In the genomic region with DNA sequence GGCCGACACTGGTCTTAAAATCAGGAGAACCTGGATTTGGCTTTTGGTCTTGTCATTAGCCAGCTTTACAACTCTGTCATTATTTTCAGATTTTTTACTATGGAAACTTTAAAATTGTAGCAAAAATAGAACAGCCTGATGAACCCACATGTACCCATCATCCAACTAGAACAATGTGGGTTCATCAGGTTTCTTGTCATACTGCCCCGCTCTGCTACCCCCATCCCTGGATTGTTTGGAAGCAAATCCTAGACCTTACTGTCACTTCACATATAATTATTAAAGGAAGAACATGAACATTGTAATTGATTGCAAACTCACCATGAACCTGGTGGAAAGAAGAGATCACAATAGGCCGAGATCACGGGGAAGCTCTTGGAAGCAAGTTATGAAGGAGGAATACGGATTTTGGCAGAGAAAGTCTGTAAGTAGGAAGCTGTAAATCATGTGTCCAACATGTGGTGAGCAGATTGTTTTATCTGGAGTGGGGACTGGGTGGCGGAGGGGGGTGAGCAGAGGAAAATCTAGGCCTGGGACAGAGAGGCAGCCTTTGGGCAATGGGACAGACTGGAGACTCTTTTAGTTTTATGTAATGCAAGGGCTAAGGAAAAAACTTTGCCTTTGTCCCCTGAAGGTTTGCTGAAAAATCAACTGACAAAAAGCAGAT, we compare ENCODE assay signal across 14 cellular contexts.
DNase-seq lines count a peak whose midpoint lies in the region; ATAC-seq, FAIRE-seq and TF ChIP-seq lines count a peak whose summit lies in the region.
"Had no signal": no experiment of that assay in that cellular context is flagged by ENCODE, and none has a peak within 500 bp of the region (broad histone marks: within the 10 kb centered on the region; RNA-seq: fewer than 3 reads in every experiment).

No MANE protein-coding gene starts in this region.

- 94% methylated on average over 6 of the region's 6 CpGs for whole genome bisulfite sequencing in thymus

- H3K36me3 ChIP-seq in kidney (ENCODE audit: control insufficient read depth in 1 of 2, insufficient read depth in 2 of 2, low read length in 2 of 2) (no peaks in the 10 kb centered on the region), thymus (ENCODE audit: control insufficient read depth, insufficient read depth) (no peaks in the 10 kb centered on the region)

- no peak for DNase-seq in activated T-cell treated with anti-CD3 and anti-CD28 coated beads, Interleukin-2, amount 50 U/mL, for 72 hours
- DNase-seq in activated T-cell treated with anti-CD3 and anti-CD28 coated beads for 4 hours (no peak), kidney (no peak), NCI-H146 treated with DMSO at 0.1 percent for 48 hours (lab: John Stamatoyannopoulos, UW; ENCODE audit: unreplicated experiment) (no peak), CD14-positive monocyte (ENCODE audit: low spot score) (no peak)
- no peak for DNase-seq in stimulated activated CD4-positive, alpha-beta T cell treated with anti-CD3 and anti-CD28 coated beads, Interleukin-2, amount 100 ng/mL, for 48 hours
- DNase-seq: activated CD8-positive, alpha-beta memory T cell treated with anti-CD3 and anti-CD28 coated beads for 24 hours; AML-193 had no signal

- FAIRE-seq in kidney (lab: Jason Lieb, UNC): no peak
- FAIRE-seq: GM12892, keratinocyte, RCC 7860 had no signal

- no peaks in the 10 kb centered on the region for H3K9me3 ChIP-seq in kidney (ENCODE audit: control insufficient read depth in 1 of 2, low read length in 2 of 2)
- no peaks in the 10 kb centered on the region for H3K9me3 ChIP-seq in thymus (ENCODE audit: control insufficient read depth)

- H3K4me3 ChIP-seq in kidney (ENCODE audit: low read length in 2 of 2) (no peak overlapping the region), thymus (ENCODE audit: low read length) (no peak overlapping the region)

- no peaks in the 10 kb centered on the region for H3K27me3 Mint-ChIP-seq in activated T-cell treated with anti-CD3 and anti-CD28 coated beads, Interleukin-2, amount 50 U/mL, for 72 hours (ENCODE audit: low read depth)
- no peaks in the 10 kb centered on the region for H3K27me3 Mint-ChIP-seq in brain
- peaks cover 0 to 4% (median 2%) of the 10 kb centered on the region in 3 donors for H3K27me3 Mint-ChIP-seq in CD14-positive monocyte (ENCODE audit: low read depth in 3 of 3)
- H3K27me3 Mint-ChIP-seq: stimulated activated memory B cell treated with anti-CD40 and anti-IgM and Interleukin-4, amounts not matched to agents 10 μg/mL and 1 μg/mL and 100 μg/mL, for 72 hours had no signal

- intact Hi-C loops in kidney (cut with DNase I) (no loop called here), CD14-positive monocyte (cut with micrococcal nuclease) (loop anchor here in 1 of 2 donors (5.0 kb wide), 1 partner anchor 33 kb away; no protein-coding TSS in a partner anchor)

- H3K36me3 Mint-ChIP-seq in activated T-cell treated with anti-CD3 and anti-CD28 coated beads, Interleukin-2, amount 50 U/mL, for 72 hours (ENCODE audit: insufficient read depth in 2 of 2): no peaks in the 10 kb centered on the region
- H3K36me3 Mint-ChIP-seq in brain (peaks cover 11% of the 10 kb centered on the region), CD14-positive monocyte (peaks cover 0 to 6% of the 10 kb centered on the region in 2 donors)

- H3K9ac ChIP-seq in kidney (ENCODE audit: low read length in 2 of 2): no peak overlapping the region

- H3K27ac ChIP-seq in kidney (ENCODE audit: low read depth in 2 of 2, low read length in 2 of 2): peak overlapping the region; percentile 32 to 54
- H3K27ac ChIP-seq in thymus (ENCODE audit: low read depth): peak overlapping the region; percentile 18

- no peaks in the 10 kb centered on the region for H3K9me3 Mint-ChIP-seq in activated T-cell treated with anti-CD3 and anti-CD28 coated beads, Interleukin-2, amount 50 U/mL, for 72 hours
- H3K9me3 Mint-ChIP-seq in brain: peaks cover 0 to 3% (median 0%) of the 10 kb centered on the region in 5 experiments
- H3K9me3 Mint-ChIP-seq in CD14-positive monocyte: no peaks in the 10 kb centered on the region
- H3K9me3 Mint-ChIP-seq: stimulated activated memory B cell treated with anti-CD40 and anti-IgM and Interleukin-4, amounts not matched to agents 10 μg/mL and 1 μg/mL and 100 μg/mL, for 72 hours had no signal

- no peak for ATAC-seq in activated T-cell treated with anti-CD3 and anti-CD28 coated beads, Interleukin-2, amount 50 U/mL, for 72 hours (replicated peaks in 1 of 2)
- ATAC-seq: stimulated activated memory B cell treated with anti-CD40 and anti-IgM and Interleukin-4, amounts not matched to agents 10 μg/mL and 1 μg/mL and 100 μg/mL, for 72 hours had no signal

- no peak overlapping the region for H3K4me3 Mint-ChIP-seq in activated T-cell treated with anti-CD3 and anti-CD28 coated beads, Interleukin-2, amount 50 U/mL, for 72 hours
- H3K4me3 Mint-ChIP-seq in brain: peak overlapping the region in 2 of 5 experiments; percentile 8 to 17
- H3K4me3 Mint-ChIP-seq in CD14-positive monocyte: no peak overlapping the region
- H3K4me3 Mint-ChIP-seq: stimulated activated memory B cell treated with anti-CD40 and anti-IgM and Interleukin-4, amounts not matched to agents 10 μg/mL and 1 μg/mL and 100 μg/mL, for 72 hours had no signal

- H3K27me3 ChIP-seq in thymus (ENCODE audit: control insufficient read depth, insufficient read depth): no peaks in the 10 kb centered on the region

- peak overlapping the region; percentile 3 for H3K27ac Mint-ChIP-seq in activated T-cell treated with anti-CD3 and anti-CD28 coated beads, Interleukin-2, amount 50 U/mL, for 72 hours
- H3K27ac Mint-ChIP-seq in brain: peak overlapping the region; percentile 31 to 93 (median 71)
- H3K27ac Mint-ChIP-seq in CD14-positive monocyte: peak overlapping the region in 2 of 7 donors; percentile 4 to 26
- H3K27ac Mint-ChIP-seq: stimulated activated memory B cell treated with anti-CD40 and anti-IgM and Interleukin-4, amounts not matched to agents 10 μg/mL and 1 μg/mL and 100 μg/mL, for 72 hours had no signal

- TF ChIP-seq CTCF in brain (conservative IDR thresholded peaks at IDR 0.05) (no peak), kidney (IDR thresholded peaks at IDR 0.05; ENCODE audit: borderline replicate concordance, extremely low read depth, insufficient read depth) (no peak), CD14-positive monocyte (IDR thresholded peaks at IDR 0.05) (no peak)

- H3K4me1 ChIP-seq in kidney (ENCODE audit: control insufficient read depth in 1 of 2, insufficient read depth in 1 of 2, low read depth in 1 of 2, low read length in 2 of 2) (peaks cover 7 to 8% of the 10 kb centered on the region in 2 donors), thymus (ENCODE audit: control insufficient read depth, insufficient read depth, low read length) (peaks cover 25% of the 10 kb centered on the region)

- peaks cover 85% of the 10 kb centered on the region for H3K4me1 Mint-ChIP-seq in activated T-cell treated with anti-CD3 and anti-CD28 coated beads, Interleukin-2, amount 50 U/mL, for 72 hours (ENCODE audit: low read depth)
- H3K4me1 Mint-ChIP-seq in brain: peaks cover 59% of the 10 kb centered on the region
- peaks cover 42% of the 10 kb centered on the region for H3K4me1 Mint-ChIP-seq in CD14-positive monocyte
